ENCODE assay signal across 15 cellular contexts in the genomic region with DNA sequence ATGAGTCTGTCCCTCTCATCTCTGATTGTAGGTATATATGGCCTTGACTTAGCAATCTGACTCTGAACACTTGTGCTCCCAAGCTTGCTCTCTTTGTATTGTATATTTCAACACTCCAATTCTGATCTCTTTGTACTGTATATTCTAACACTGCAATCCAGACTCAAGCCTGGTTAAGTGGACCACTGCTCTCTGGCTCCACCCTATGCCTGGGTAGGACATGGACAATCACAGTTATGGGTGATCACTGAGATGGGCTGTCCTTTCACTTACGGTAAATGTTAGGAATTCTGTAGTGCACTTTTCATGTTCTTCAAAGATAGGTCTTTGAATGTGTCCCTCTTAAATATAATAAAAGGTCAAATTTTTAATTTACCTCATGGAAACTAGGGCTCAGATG.
A peak's percentile ranks its signal among the peaks of the same experiment; 100 is the strongest.
DNase-seq lines count a peak whose midpoint lies in the region; ATAC-seq and TF ChIP-seq lines count a peak whose summit lies in the region.
"Had no signal": no experiment of that assay in that cellular context is flagged by ENCODE, and none has a peak within 500 bp of the region (broad histone marks: within the 10 kb centered on the region; RNA-seq: fewer than 3 reads in every experiment).

No MANE protein-coding gene starts in this region.

- intact Hi-C loops in right lobe of liver (cut with DNase I), result no loop called here

- TF ChIP-seq POLR2A in right lobe of liver (IDR thresholded peaks at IDR 0.05), result no peak

- ATAC-seq in right lobe of liver (peak in 3 of 4 donors; percentile 44 to 48 (median 46)), HG02571 (IDR thresholded peaks at IDR 0.05; ENCODE audit: unreplicated experiment) (no peak), HG03280 (IDR thresholded peaks at IDR 0.05; ENCODE audit: unreplicated experiment) (no peak)

- H3K27ac ChIP-seq in WERI-Rb-1 (no peak overlapping the region), right lobe of liver (no peak overlapping the region)
- H3K27ac ChIP-seq: RWPE1, SJCRH30 had no signal

- no peaks in the 10 kb centered on the region for H3K4me1 ChIP-seq in right lobe of liver
- H3K4me1 ChIP-seq: HAP-1, SJCRH30 had no signal

- H3K4me3 ChIP-seq in WERI-Rb-1 (ENCODE audit: low read depth, low read length) (no peak overlapping the region), right lobe of liver (no peak overlapping the region)
- H3K4me3 ChIP-seq: HAP-1, SJCRH30 had no signal

- DNase-seq in NCI-H82 (lab: John Stamatoyannopoulos, UW), result peak; percentile 36
- no peak for DNase-seq in NCI-H82 treated with DMSO at 0.1 percent for 48 hours (lab: John Stamatoyannopoulos, UW; ENCODE audit: unreplicated experiment)
- peak; percentile 15 for DNase-seq in MV-4-11 (lab: John Stamatoyannopoulos, UW)
- no peak for DNase-seq in WERI-Rb-1
- DNase-seq in right lobe of liver, result no peak
- DNase-seq in NCI-H1048 (lab: John Stamatoyannopoulos, UW), result no peak
- DNase-seq: KBM-7, NCI-H1105, NCI-H510A, SW 1271 had no signal

- peak; percentile 19; the same call in 1 of the 2 replicates for TF ChIP-seq CTCF in WERI-Rb-1 (IDR thresholded peaks at IDR 0.05; ENCODE audit: low read depth, low read length)
- TF ChIP-seq CTCF in right lobe of liver (IDR thresholded peaks at IDR 0.05), result peak in 2 of 4 donors; percentile 13 to 20

- H3K9me3 ChIP-seq in WERI-Rb-1 (ENCODE audit: severe bottlenecking) (no peaks in the 10 kb centered on the region), right lobe of liver (no peaks in the 10 kb centered on the region)
- H3K9me3 ChIP-seq: HAP-1, SJCRH30 had no signal

- H3K36me3 ChIP-seq in WERI-Rb-1 (no peaks in the 10 kb centered on the region), right lobe of liver (no peaks in the 10 kb centered on the region)
- H3K36me3 ChIP-seq: HAP-1, SJCRH30 had no signal

- WGBS in right lobe of liver (ENCODE audit: insufficient coverage, low coverage, low lambda C conversion rate, missing lambda C conversion rate), result 50% methylated on average over 1 of the region's 1 CpG

- no peaks in the 10 kb centered on the region for H3K27me3 ChIP-seq in WERI-Rb-1 (ENCODE audit: insufficient read depth, low read depth, severe bottlenecking)
- no peaks in the 10 kb centered on the region for H3K27me3 ChIP-seq in right lobe of liver
- H3K27me3 ChIP-seq: SJCRH30 had no signal

Comparison
In these comparisons a context has a peak if more than half of its experiments do, and no peak if none do; other contexts are left out.
1. DNase-seq: peak in NCI-H82 (single experiment) and MV-4-11 (single experiment); none in NCI-H82 treated with DMSO at 0.1 percent for 48 hours (single experiment), WERI-Rb-1 (single experiment), right lobe of liver (0 of 3) and NCI-H1048 (single experiment).
2. ATAC-seq: peak in right lobe of liver (3 of 4); none in HG02571 (single experiment) and HG03280 (single experiment).